27 cellular contexts compared by ENCODE assay signal in the genomic region with DNA sequence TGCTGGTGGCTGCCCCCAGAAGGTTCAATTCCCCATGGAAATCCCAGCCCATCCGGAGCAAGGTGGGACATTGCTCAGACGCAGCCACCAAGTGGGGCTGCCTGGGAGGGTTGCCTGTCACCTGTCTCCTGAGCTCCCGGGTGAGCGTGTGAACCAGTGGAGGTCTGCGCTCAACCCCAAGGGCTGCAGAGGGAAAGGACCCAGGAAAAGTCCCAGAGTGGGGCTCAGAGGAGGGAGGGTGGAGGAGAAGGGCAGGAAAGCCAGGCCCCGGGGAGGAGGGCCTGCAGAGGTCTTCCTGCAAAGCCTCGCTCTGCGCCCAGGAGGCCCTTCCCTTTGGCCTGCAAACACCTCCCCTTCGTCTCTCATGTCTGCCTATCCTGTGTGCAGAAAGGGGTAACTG.
"Had no signal": no experiment of that assay in that cellular context is flagged by ENCODE, and none has a peak within 500 bp of the region (broad histone marks: within the 10 kb centered on the region; RNA-seq: fewer than 3 reads in every experiment).

No MANE protein-coding gene starts in this region.

- H3K27me3 ChIP-seq: brain microvascular endothelial cell, cardiac muscle cell, MG63, SJSA1 had no signal

- H3K4me1 ChIP-seq: SJSA1 had no signal

- H3K9me3 Mint-ChIP-seq: activated B cell treated with CpG ODN at 0.5 μM for 24 hours; activated CD4-positive, alpha-beta T cell treated with anti-CD3 and anti-CD28 coated beads, Interleukin-2, amount 10 ng/mL, durations not matched to agents 24 days and 14 days; activated naive CD4-positive, alpha-beta T cell treated with anti-CD3 and anti-CD28 coated beads, Interleukin-2, amount 10 ng/mL, durations not matched to agents 7 days and 5 days; activated naive CD8-positive, alpha-beta T cell treated with anti-CD3 and anti-CD28 coated beads for 36 hours; activated T-cell treated with anti-CD3 and anti-CD28 coated beads, Interleukin-2, amount 50 U/mL, for 24 hours; activated T-helper 1 cell treated with anti-CD3 and anti-CD28 coated beads, Interleukin-12 subunit alpha, Interleukin-12 subunit beta, Interleukin-2, Interleukin-4 antibody, amounts not matched to agents 30 ng/mL and 10 ng/mL and 1 ng/mL, durations not matched to agents 14 hours and 24 hours and 36 hours; T-helper 1 cell treated with Interleukin-12 subunit alpha and Interleukin-12 subunit beta and Interleukin-4 antibody, amounts not matched to agents 30 μg/mL and 1 μg/mL, for 36 hours had no signal

- H3K27ac ChIP-seq: brain microvascular endothelial cell, cardiac muscle cell, SJSA1 had no signal

- H3K27ac Mint-ChIP-seq: activated CD4-positive, alpha-beta T cell treated with anti-CD3 and anti-CD28 coated beads, Interleukin-2, amount 10 ng/mL, durations not matched to agents 24 days and 14 days; activated CD8-positive, alpha-beta memory T cell treated with anti-CD3 and anti-CD28 coated beads, Interleukin-2, amount 10 ng/mL, durations not matched to agents 7 days and 5 days; activated naive CD4-positive, alpha-beta T cell treated with anti-CD3 and anti-CD28 coated beads, Interleukin-2, amount 10 ng/mL, durations not matched to agents 7 days and 5 days; activated naive CD8-positive, alpha-beta T cell treated with anti-CD3 and anti-CD28 coated beads for 36 hours; activated T-cell treated with anti-CD3 and anti-CD28 coated beads, Interleukin-2, amount 50 U/mL, for 24 hours; activated T-helper 1 cell treated with anti-CD3 and anti-CD28 coated beads, Interleukin-12 subunit alpha, Interleukin-12 subunit beta, Interleukin-2, Interleukin-4 antibody, amounts not matched to agents 30 ng/mL and 10 ng/mL and 1 ng/mL, durations not matched to agents 14 hours and 24 hours and 36 hours; T-helper 1 cell treated with Interleukin-12 subunit alpha and Interleukin-12 subunit beta and Interleukin-4 antibody, amounts not matched to agents 30 μg/mL and 1 μg/mL, for 36 hours had no signal

- H3K36me3 ChIP-seq: brain microvascular endothelial cell, cardiac muscle cell, MG63 had no signal

- H3K4me3 ChIP-seq: cardiac muscle cell, MG63, SJSA1 had no signal

- H3K4me1 Mint-ChIP-seq: activated CD4-positive, alpha-beta T cell treated with anti-CD3 and anti-CD28 coated beads, Interleukin-2, amount 10 ng/mL, durations not matched to agents 24 days and 14 days; activated CD8-positive, alpha-beta memory T cell treated with anti-CD3 and anti-CD28 coated beads, Interleukin-2, amount 10 ng/mL, durations not matched to agents 7 days and 5 days; activated naive CD8-positive, alpha-beta T cell treated with anti-CD3 and anti-CD28 coated beads for 36 hours had no signal

- H3K4me3 Mint-ChIP-seq: activated B cell treated with CpG ODN at 0.5 μM for 24 hours; activated CD4-positive, alpha-beta T cell treated with anti-CD3 and anti-CD28 coated beads, Interleukin-2, amount 10 ng/mL, durations not matched to agents 24 days and 14 days; activated CD8-positive, alpha-beta memory T cell treated with anti-CD3 and anti-CD28 coated beads, Interleukin-2, amount 10 ng/mL, durations not matched to agents 7 days and 5 days; activated naive CD4-positive, alpha-beta T cell treated with anti-CD3 and anti-CD28 coated beads, Interleukin-2, amount 10 ng/mL, durations not matched to agents 7 days and 5 days; activated naive CD8-positive, alpha-beta T cell treated with anti-CD3 and anti-CD28 coated beads for 36 hours; activated T-cell treated with anti-CD3 and anti-CD28 coated beads, Interleukin-2, amount 50 U/mL, for 24 hours; activated T-helper 1 cell treated with anti-CD3 and anti-CD28 coated beads, Interleukin-12 subunit alpha, Interleukin-12 subunit beta, Interleukin-2, Interleukin-4 antibody, amounts not matched to agents 30 ng/mL and 10 ng/mL and 1 ng/mL, durations not matched to agents 14 hours and 24 hours and 36 hours; T-helper 1 cell treated with Interleukin-12 subunit alpha and Interleukin-12 subunit beta and Interleukin-4 antibody, amounts not matched to agents 30 μg/mL and 1 μg/mL, for 36 hours had no signal

- H3K36me3 Mint-ChIP-seq: activated CD8-positive, alpha-beta memory T cell treated with anti-CD3 and anti-CD28 coated beads, Interleukin-2, amount 10 ng/mL, durations not matched to agents 7 days and 5 days; activated naive CD4-positive, alpha-beta T cell treated with anti-CD3 and anti-CD28 coated beads, Interleukin-2, amount 10 ng/mL, durations not matched to agents 7 days and 5 days; activated naive CD8-positive, alpha-beta T cell treated with anti-CD3 and anti-CD28 coated beads for 36 hours had no signal

- H3K27me3 Mint-ChIP-seq: activated B cell treated with CpG ODN at 0.5 μM for 24 hours; activated CD8-positive, alpha-beta memory T cell treated with anti-CD3 and anti-CD28 coated beads, Interleukin-2, amount 10 ng/mL, durations not matched to agents 7 days and 5 days; activated naive CD8-positive, alpha-beta T cell treated with anti-CD3 and anti-CD28 coated beads for 36 hours had no signal

- ATAC-seq: activated CD8-positive, alpha-beta memory T cell treated with anti-CD3 and anti-CD28 coated beads, Interleukin-2, amount 10 ng/mL, durations not matched to agents 7 days and 5 days; Panc1 had no signal

- H3K9me3 ChIP-seq: MG63, SJSA1 had no signal

- DNase-seq: activated B cell treated with CpG ODN at 0.5 μM for 24 hours; activated CD4-positive, alpha-beta T cell treated with anti-CD3 and anti-CD28 coated beads for 1 hour; activated CD4-positive, alpha-beta T cell treated with anti-CD3 and anti-CD28 coated beads, Interleukin-2, amount 10 ng/mL, durations not matched to agents 24 days and 14 days; activated CD4-positive, alpha-beta T cell treated with anti-CD3 and anti-CD28 coated beads, Interleukin-2, amount 50 U/mL, for 48 hours; activated CD8-positive, alpha-beta memory T cell treated with anti-CD3 and anti-CD28 coated beads, Interleukin-2, amount 10 ng/mL, durations not matched to agents 7 days and 5 days; activated effector memory CD4-positive, alpha-beta T cell treated with anti-CD3 and anti-CD28 coated beads, Interleukin-2, amount 50 U/mL, for 16 hours; activated naive CD4-positive, alpha-beta T cell treated with anti-CD3 and anti-CD28 coated beads, Interleukin-2, amount 10 ng/mL, durations not matched to agents 7 days and 5 days; activated naive CD8-positive, alpha-beta T cell treated with anti-CD3 and anti-CD28 coated beads for 36 hours; activated T-cell treated with anti-CD3 and anti-CD28 coated beads, Interleukin-2, amount 50 U/mL, for 24 hours; brain microvascular endothelial cell; MG63; MV-4-11; NCI-H1092 treated with DMSO at 0.1 percent for 48 hours; NCI-H1417 treated with DMSO at 0.1 percent for 48 hours; NCI-H1694; NCI-H2029 treated with DMSO at 0.1 percent for 48 hours; NCI-H510A treated with DMSO at 0.1 percent for 48 hours; NCI-H69; NK-92 treated with Interleukin-12 subunit alpha and Interleukin-12 subunit beta, amount 100 ng/mL, for 24 hours; OCI-M1; RPMI8226; SHP77 had no signal
